ENCODE assay signal across 7 cellular contexts in genomic region chr13:30607189-30607588, GRCh38. TPM values are rescaled to one million over a fixed set of nuclear protein-coding genes. Genes with fewer than 3 reads are reported as not detected.
A peak's percentile ranks its signal among the peaks of the same experiment; 100 is the strongest.
DNase-seq lines count a peak whose midpoint lies in the region; ATAC-seq and TF ChIP-seq lines count a peak whose summit lies in the region.
"Not testable (repeated sequence)": the region's sequence is repeated elsewhere in the genome, so short reads cannot be mapped to it uniquely, and the experiment has no call there.

No MANE protein-coding gene starts in this region.

- CTCF ChIA-PET in WTC11 (lab: Charles Lee): interaction anchor here (0.9 kb wide), 1 partner anchor 26 kb away, joined by 3 read pairs; no protein-coding TSS in a partner anchor

- H3K4me1 Mint-ChIP-seq in WTC11: peaks cover 18% of the 10 kb centered on the region
- H3K4me1 Mint-ChIP-seq in effector memory CD8-positive, alpha-beta T cell (ENCODE audit: low read depth in 2 of 2): peaks cover 7 to 14% of the 10 kb centered on the region in 2 donors
- peaks cover 10 to 48% (median 35%) of the 10 kb centered on the region in 4 donors for H3K4me1 Mint-ChIP-seq in naive thymus-derived CD8-positive, alpha-beta T cell

- H3K27ac Mint-ChIP-seq in WTC11: 0 out of 2 replicates have a peak overlapping the region, but pooled peaks have one; percentile 57
- peak overlapping the region; percentile 71 to 84 for H3K27ac Mint-ChIP-seq in effector memory CD8-positive, alpha-beta T cell
- H3K27ac Mint-ChIP-seq in naive thymus-derived CD8-positive, alpha-beta T cell: peak overlapping the region; percentile 1 to 93 (median 74)

- H3K27me3 Mint-ChIP-seq in WTC11 (ENCODE audit: low read depth); effector memory CD8-positive, alpha-beta T cell; naive thymus-derived CD8-positive, alpha-beta T cell: not testable (repeated sequence)

- POLR2A ChIA-PET in WTC11 (lab: Charles Lee): not testable (repeated sequence)
- POLR2A ChIA-PET in naive thymus-derived CD8-positive, alpha-beta T cell (lab: Charles Lee): interaction anchor here (4.2 kb wide), 1 partner anchor 10 kb away, joined by 55 read pairs; the partner anchor contains the start of gene USPL1

- H3K4me3 ChIP-seq in NB4 (ENCODE audit: low read depth, low read length): not testable (repeated sequence)

- not testable (repeated sequence) for TF ChIP-seq CTCF in NB4 (IDR thresholded peaks at IDR 0.05; ENCODE audit: low read depth, low read length); WTC11 (IDR thresholded peaks at IDR 0.05)

- TF ChIP-seq POLR2A in NB4 (IDR thresholded peaks at IDR 0.05; ENCODE audit: extremely low read depth, insufficient read length): not testable (repeated sequence)

- not testable (repeated sequence) for ATAC-seq in WTC11; effector memory CD8-positive, alpha-beta T cell (replicated peaks); naive thymus-derived CD8-positive, alpha-beta T cell

- not testable (repeated sequence) for H3K9me3 Mint-ChIP-seq in WTC11; effector memory CD8-positive, alpha-beta T cell; naive thymus-derived CD8-positive, alpha-beta T cell

- not testable (repeated sequence) for H3K4me3 Mint-ChIP-seq in WTC11; effector memory CD8-positive, alpha-beta T cell
- peak overlapping the region in 2 of 10 donors; percentile 0 to 13 for H3K4me3 Mint-ChIP-seq in naive thymus-derived CD8-positive, alpha-beta T cell

- peak; percentile 75 for DNase-seq in CD1c-positive myeloid dendritic cell (ENCODE audit: extremely low spot score)
- DNase-seq in GF-D8 (lab: John Stamatoyannopoulos, UW): peak; percentile 71
- peak; percentile 25 for DNase-seq in NB4 (ENCODE audit: low read depth)
- DNase-seq in SIG-M5 treated with dmso at 0.1 percent for 504 hours (lab: John Stamatoyannopoulos, UW; ENCODE audit: unreplicated experiment): peak; percentile 8
- DNase-seq in WTC11 (ENCODE audit: low spot score); effector memory CD8-positive, alpha-beta T cell; naive thymus-derived CD8-positive, alpha-beta T cell: not testable (repeated sequence)

- not testable (repeated sequence) for H3K36me3 Mint-ChIP-seq in WTC11; effector memory CD8-positive, alpha-beta T cell (ENCODE audit: insufficient read depth); naive thymus-derived CD8-positive, alpha-beta T cell

RNA-seq across cellular contexts. Expression of gene USPL1, which starts 10.5 kb away (rescaled TPM):
- 14.3 to 15.9 TPM (median 15.4 TPM) in 3 replicates for total RNA-seq in WTC11 (2021)
- 10 to 100 TPM; 29.2 to 31.1 TPM for total RNA-seq in naive thymus-derived CD8-positive, alpha-beta T cell
- polyA plus RNA-seq in naive thymus-derived CD8-positive, alpha-beta T cell: 10 to 100 TPM; 13.4 to 17.6 (median 14.2) TPM
